8 cellular contexts compared by ENCODE assay signal in genomic region chr2:75787532-75788132, GRCh38.
A peak's percentile ranks its signal among the peaks of the same experiment; 100 is the strongest.
DNase-seq lines count a peak whose midpoint lies in the region; ATAC-seq, FAIRE-seq and TF ChIP-seq lines count a peak whose summit lies in the region.

No MANE protein-coding gene starts in this region.

- no peak for FAIRE-seq in small intestine (lab: Jason Lieb, UNC)

- POLR2A ChIA-PET in A673 (lab: Charles Lee; ENCODE audit: low non-redundant PET) = no interaction called here

- H3K27me3 Mint-ChIP-seq in stimulated activated memory B cell treated with anti-CD40 and anti-IgM and Interleukin-4, amounts not matched to agents 10 μg/mL and 1 μg/mL and 100 μg/mL, for 72 hours = peaks cover 16% of the 10 kb centered on the region

- TF ChIP-seq RAD21 in Ishikawa (IDR thresholded peaks at IDR 0.05; ENCODE audit: low read depth) = peak; percentile 70

- no peaks in the 10 kb centered on the region for H3K36me3 Mint-ChIP-seq in stimulated activated memory B cell treated with anti-CD40 and anti-IgM and Interleukin-4, amounts not matched to agents 10 μg/mL and 1 μg/mL and 100 μg/mL, for 72 hours

- no peak overlapping the region for H3K4me3 Mint-ChIP-seq in stimulated activated memory B cell treated with anti-CD40 and anti-IgM and Interleukin-4, amounts not matched to agents 10 μg/mL and 1 μg/mL and 100 μg/mL, for 72 hours

- DNase-seq in A673 (ENCODE audit: low spot score) (peak; percentile 77), RPMI7951 (ENCODE audit: low read depth) (peak; percentile 26), fibroblast of the aortic adventitia (ENCODE audit: low read depth) (peak; percentile 32), small intestine (peak; percentile 6)
- no peak for DNase-seq in stimulated activated CD8-positive, alpha-beta memory T cell treated with anti-CD3 and anti-CD28 coated beads, Interleukin-4, amount 100 ng/mL, for 48 hours

- no peaks in the 10 kb centered on the region for H3K9me3 Mint-ChIP-seq in stimulated activated memory B cell treated with anti-CD40 and anti-IgM and Interleukin-4, amounts not matched to agents 10 μg/mL and 1 μg/mL and 100 μg/mL, for 72 hours

- BruUV-seq in A673 (replicated peaks; lab: Mats Ljungman, UMichigan) = no TSS peak

- WGBS in small intestine, 3 donors = 15 to 22% (median 17%) methylated on average over 5 of the region's 5 CpGs

- no peak overlapping the region for H3K27ac Mint-ChIP-seq in stimulated activated memory B cell treated with anti-CD40 and anti-IgM and Interleukin-4, amounts not matched to agents 10 μg/mL and 1 μg/mL and 100 μg/mL, for 72 hours

- intact Hi-C loops in A673 (cut with micrococcal nuclease; ENCODE audit: unreplicated experiment) = loop anchor here (2.0 to 5.0 kb wide), 4 partner anchors 110 to 811 kb away; no protein-coding TSS in a partner anchor

- no peaks in the 10 kb centered on the region for H3K9me3 ChIP-seq in A673 (ENCODE audit: low read depth, low read length, poor library complexity, severe bottlenecking)
- no peaks in the 10 kb centered on the region for H3K9me3 ChIP-seq in small intestine (ENCODE audit: control insufficient read depth, low read depth)

- CTCF ChIA-PET in A673 (lab: Charles Lee) = no interaction called here

- H3K4me3 ChIP-seq in A673 (ENCODE audit: low read depth, low read length, poor library complexity, severe bottlenecking) (no peak overlapping the region), fibroblast of the aortic adventitia (ENCODE audit: low read depth, low read length) (no peak overlapping the region), small intestine (ENCODE audit: low read depth in 1 of 2, low read length in 2 of 2) (no peak overlapping the region)

- H3K4me1 ChIP-seq in A673 (ENCODE audit: insufficient read depth, low read length, poor library complexity, severe bottlenecking) = no peaks in the 10 kb centered on the region
- H3K4me1 ChIP-seq in small intestine (ENCODE audit: control insufficient read depth in 2 of 2, insufficient read depth in 1 of 2, low read depth in 1 of 2, low read length in 1 of 2) = no peaks in the 10 kb centered on the region

- H3K4me1 Mint-ChIP-seq in stimulated activated memory B cell treated with anti-CD40 and anti-IgM and Interleukin-4, amounts not matched to agents 10 μg/mL and 1 μg/mL and 100 μg/mL, for 72 hours = peaks cover 6% of the 10 kb centered on the region

- no peaks in the 10 kb centered on the region for H3K27me3 ChIP-seq in A673 (replicated peaks; ENCODE audit: insufficient read depth, low read depth, low read length, poor library complexity)
- H3K27me3 ChIP-seq in small intestine (ENCODE audit: control insufficient read depth in 2 of 2, insufficient read depth in 2 of 2, low read length in 2 of 2) = no peaks in the 10 kb centered on the region

- no peak overlapping the region for H3K27ac ChIP-seq in A673 (ENCODE audit: low read depth, low read length, poor library complexity, severe bottlenecking)
- no peak overlapping the region for H3K27ac ChIP-seq in small intestine (ENCODE audit: low read depth in 1 of 2, low read length in 1 of 2)

- no peak for TF ChIP-seq EP300 in Ishikawa (IDR thresholded peaks at IDR 0.05; ENCODE audit: borderline replicate concordance)

- no peaks in the 10 kb centered on the region for H3K36me3 ChIP-seq in A673 (ENCODE audit: insufficient read depth, low read length, poor library complexity, severe bottlenecking)
- no peaks in the 10 kb centered on the region for H3K36me3 ChIP-seq in small intestine (ENCODE audit: control insufficient read depth in 2 of 2, insufficient read depth in 2 of 2, low read length in 2 of 2)

- ATAC-seq in GM18498 (IDR thresholded peaks at IDR 0.05; ENCODE audit: unreplicated experiment) = peak; percentile 50
- ATAC-seq in stimulated activated memory B cell treated with anti-CD40 and anti-IgM and Interleukin-4, amounts not matched to agents 10 μg/mL and 1 μg/mL and 100 μg/mL, for 72 hours = no peak

- TF ChIP-seq CTCF in A673 (conservative IDR thresholded peaks at IDR 0.05; ENCODE audit: low read depth, low read length) (peak; percentile 68), fibroblast of the aortic adventitia (IDR thresholded peaks at IDR 0.05; ENCODE audit: insufficient read depth, low read length) (peak; percentile 52)

TF ChIP-seq in Ishikawa, 13 proteins besides CTCF, POLR2A, EP300 and RAD21:
- TF ChIP-seq, protein P1, sequence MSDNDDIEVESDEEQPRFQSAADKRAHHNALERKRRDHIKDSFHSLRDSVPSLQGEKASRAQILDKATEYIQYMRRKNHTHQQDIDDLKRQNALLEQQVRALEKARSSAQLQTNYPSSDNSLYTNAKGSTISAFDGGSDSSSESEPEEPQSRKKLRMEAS (IDR thresholded peaks at IDR 0.05) = no peak
- TF ChIP-seq, protein P2, sequence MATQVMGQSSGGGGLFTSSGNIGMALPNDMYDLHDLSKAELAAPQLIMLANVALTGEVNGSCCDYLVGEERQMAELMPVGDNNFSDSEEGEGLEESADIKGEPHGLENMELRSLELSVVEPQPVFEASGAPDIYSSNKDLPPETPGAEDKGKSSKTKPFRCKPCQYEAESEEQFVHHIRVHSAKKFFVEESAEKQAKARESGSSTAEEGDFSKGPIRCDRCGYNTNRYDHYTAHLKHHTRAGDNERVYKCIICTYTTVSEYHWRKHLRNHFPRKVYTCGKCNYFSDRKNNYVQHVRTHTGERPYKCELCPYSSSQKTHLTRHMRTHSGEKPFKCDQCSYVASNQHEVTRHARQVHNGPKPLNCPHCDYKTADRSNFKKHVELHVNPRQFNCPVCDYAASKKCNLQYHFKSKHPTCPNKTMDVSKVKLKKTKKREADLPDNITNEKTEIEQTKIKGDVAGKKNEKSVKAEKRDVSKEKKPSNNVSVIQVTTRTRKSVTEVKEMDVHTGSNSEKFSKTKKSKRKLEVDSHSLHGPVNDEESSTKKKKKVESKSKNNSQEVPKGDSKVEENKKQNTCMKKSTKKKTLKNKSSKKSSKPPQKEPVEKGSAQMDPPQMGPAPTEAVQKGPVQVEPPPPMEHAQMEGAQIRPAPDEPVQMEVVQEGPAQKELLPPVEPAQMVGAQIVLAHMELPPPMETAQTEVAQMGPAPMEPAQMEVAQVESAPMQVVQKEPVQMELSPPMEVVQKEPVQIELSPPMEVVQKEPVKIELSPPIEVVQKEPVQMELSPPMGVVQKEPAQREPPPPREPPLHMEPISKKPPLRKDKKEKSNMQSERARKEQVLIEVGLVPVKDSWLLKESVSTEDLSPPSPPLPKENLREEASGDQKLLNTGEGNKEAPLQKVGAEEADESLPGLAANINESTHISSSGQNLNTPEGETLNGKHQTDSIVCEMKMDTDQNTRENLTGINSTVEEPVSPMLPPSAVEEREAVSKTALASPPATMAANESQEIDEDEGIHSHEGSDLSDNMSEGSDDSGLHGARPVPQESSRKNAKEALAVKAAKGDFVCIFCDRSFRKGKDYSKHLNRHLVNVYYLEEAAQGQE (IDR thresholded peaks at IDR 0.05; ENCODE audit: low read depth) = no peak
- TF ChIP-seq TEAD4 (IDR thresholded peaks at IDR 0.05) = no peak
TF ChIP-seq in Ishikawa: peak in this region for 0.
